ENCODE assay signal across 1 cellular context in the genomic region with DNA sequence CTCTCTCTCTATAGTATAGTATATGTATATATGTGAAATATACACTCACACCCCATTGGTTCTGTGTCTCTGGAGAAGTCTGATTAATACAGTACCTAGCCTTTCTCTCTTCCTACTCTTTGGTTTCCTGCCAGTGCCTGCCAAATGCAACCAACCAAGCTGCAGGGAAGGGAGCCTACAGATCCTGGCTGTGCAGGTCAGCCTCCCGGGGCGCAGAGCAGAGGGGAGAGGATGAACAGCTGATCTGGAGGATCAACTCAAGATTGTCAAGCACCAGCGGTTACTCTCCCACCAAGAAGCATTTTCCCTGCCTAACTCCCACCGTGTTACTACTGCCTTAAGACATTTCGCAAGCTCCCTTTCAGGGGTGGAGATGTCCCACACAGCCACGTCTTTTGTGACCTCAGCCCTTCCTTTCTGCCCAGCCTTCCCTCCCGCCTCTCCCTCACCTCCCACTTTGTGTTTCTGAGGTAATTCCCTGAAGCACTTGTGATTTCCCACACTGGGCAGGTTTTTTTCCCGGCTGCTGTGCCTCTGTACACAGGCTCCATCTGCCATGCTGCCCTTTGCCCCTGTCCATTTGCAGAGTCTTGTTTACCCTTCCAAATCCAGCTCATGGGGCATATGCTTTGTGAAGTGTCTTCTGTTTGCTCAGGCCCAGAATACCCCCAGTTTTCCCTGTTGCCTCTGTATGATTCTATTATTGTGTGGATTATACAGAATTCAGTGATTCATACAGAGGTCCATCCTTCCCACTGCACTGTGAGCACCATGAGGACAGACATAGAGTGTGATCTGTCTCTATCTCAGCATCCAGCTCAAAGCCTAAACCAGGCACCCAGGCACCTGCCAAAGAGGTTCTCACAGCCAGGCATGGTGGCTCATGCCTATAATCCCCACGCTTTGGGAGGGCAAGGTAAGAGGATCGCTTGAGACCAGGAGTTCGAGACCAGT.
TF ChIP-seq lines count a peak whose summit lies in the region.

No MANE protein-coding gene starts in this region.

TF ChIP-seq in HepG2, 621 proteins besides CTCF, POLR2A, EP300 and RAD21 (continued from another document and continues in another):
- TF ChIP-seq, protein P1, sequence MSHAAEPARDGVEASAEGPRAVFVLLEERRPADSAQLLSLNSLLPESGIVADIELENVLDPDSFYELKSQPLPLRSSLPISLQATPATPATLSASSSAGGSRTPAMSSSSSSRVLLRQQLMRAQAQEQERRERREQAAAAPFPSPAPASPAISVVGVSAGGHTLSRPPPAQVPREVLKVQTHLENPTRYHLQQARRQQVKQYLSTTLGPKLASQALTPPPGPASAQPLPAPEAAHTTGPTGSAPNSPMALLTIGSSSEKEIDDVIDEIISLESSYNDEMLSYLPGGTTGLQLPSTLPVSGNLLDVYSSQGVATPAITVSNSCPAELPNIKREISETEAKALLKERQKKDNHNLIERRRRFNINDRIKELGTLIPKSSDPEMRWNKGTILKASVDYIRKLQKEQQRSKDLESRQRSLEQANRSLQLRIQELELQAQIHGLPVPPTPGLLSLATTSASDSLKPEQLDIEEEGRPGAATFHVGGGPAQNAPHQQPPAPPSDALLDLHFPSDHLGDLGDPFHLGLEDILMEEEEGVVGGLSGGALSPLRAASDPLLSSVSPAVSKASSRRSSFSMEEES (CRISPR knock-in tag; IDR thresholded peaks at IDR 0.05), result peak; percentile 89
- TF ChIP-seq FOSL2 (CRISPR knock-in tag; IDR thresholded peaks at IDR 0.05) (peak; percentile 84), IKZF4 (CRISPR knock-in tag; IDR thresholded peaks at IDR 0.05; ENCODE audit: borderline replicate concordance, low read depth, not compliant biosample characterization) (peak; percentile 58), ZNF232 (CRISPR knock-in tag; IDR thresholded peaks at IDR 0.05; ENCODE audit: borderline replicate concordance) (peak; percentile 73; the same call in 1 of the 2 replicates), MEIS2 (CRISPR knock-in tag; IDR thresholded peaks at IDR 0.05) (peak; percentile 81), MYC (CRISPR knock-in tag; IDR thresholded peaks at IDR 0.05; ENCODE audit: borderline replicate concordance) (peak; percentile 48; the same call in 1 of the 2 replicates), MED13 (CRISPR knock-in tag; IDR thresholded peaks at IDR 0.05) (peak; percentile 38; the same call in 1 of the 2 replicates), ZNF782 (CRISPR knock-in tag; IDR thresholded peaks at IDR 0.05; ENCODE audit: borderline replicate concordance) (peak; percentile 37; the same call in 1 of the 2 replicates), FOXA3 (CRISPR knock-in tag; IDR thresholded peaks at IDR 0.05) (peak; percentile 99), HMG20B (CRISPR knock-in tag; conservative IDR thresholded peaks at IDR 0.05) (peak; percentile 78; the same call in 1 of the 2 replicates), ZNF550 (CRISPR knock-in tag; IDR thresholded peaks at IDR 0.05; ENCODE audit: borderline replicate concordance) (no peak), NRL (CRISPR knock-in tag; IDR thresholded peaks at IDR 0.05; ENCODE audit: borderline replicate concordance) (0 out of 2 replicates have a peak, but pooled peaks have one; percentile 42), NFRKB (IDR thresholded peaks at IDR 0.05) (no peak), HDAC2 (CRISPR knock-in tag; IDR thresholded peaks at IDR 0.05) (peak; percentile 88), ZNF337 (CRISPR knock-in tag; IDR thresholded peaks at IDR 0.05; ENCODE audit: borderline replicate concordance, low read depth) (peak; percentile 60; the same call in 1 of the 2 replicates), PAF1 (CRISPR knock-in tag; IDR thresholded peaks at IDR 0.05) (no peak), ZNF543 (CRISPR knock-in tag; IDR thresholded peaks at IDR 0.05) (peak; percentile 80; the same call in 1 of the 2 replicates), ZNF749 (CRISPR knock-in tag; IDR thresholded peaks at IDR 0.05; ENCODE audit: borderline replicate concordance) (no peak; the same call in 1 of the 2 replicates), TCF7 (IDR thresholded peaks at IDR 0.05; ENCODE audit: low read depth) (peak; percentile 62), NCOA2 (CRISPR knock-in tag; IDR thresholded peaks at IDR 0.05) (peak; percentile 97), ZNF34 (CRISPR knock-in tag; IDR thresholded peaks at IDR 0.05; ENCODE audit: borderline replicate concordance) (peak; percentile 94), CBX5 (CRISPR knock-in tag; IDR thresholded peaks at IDR 0.05; ENCODE audit: borderline replicate concordance) (peak; percentile 58; the same call in 1 of the 2 replicates), SYNCRIP (IDR thresholded peaks at IDR 0.05; ENCODE audit: insufficient read depth, low read depth, low read length) (no peak), SMARCC2 (IDR thresholded peaks at IDR 0.05) (no peak), ZNF468 (CRISPR knock-in tag; IDR thresholded peaks at IDR 0.05) (peak; percentile 60; the same call in 1 of the 2 replicates)
- TF ChIP-seq, protein P2, sequence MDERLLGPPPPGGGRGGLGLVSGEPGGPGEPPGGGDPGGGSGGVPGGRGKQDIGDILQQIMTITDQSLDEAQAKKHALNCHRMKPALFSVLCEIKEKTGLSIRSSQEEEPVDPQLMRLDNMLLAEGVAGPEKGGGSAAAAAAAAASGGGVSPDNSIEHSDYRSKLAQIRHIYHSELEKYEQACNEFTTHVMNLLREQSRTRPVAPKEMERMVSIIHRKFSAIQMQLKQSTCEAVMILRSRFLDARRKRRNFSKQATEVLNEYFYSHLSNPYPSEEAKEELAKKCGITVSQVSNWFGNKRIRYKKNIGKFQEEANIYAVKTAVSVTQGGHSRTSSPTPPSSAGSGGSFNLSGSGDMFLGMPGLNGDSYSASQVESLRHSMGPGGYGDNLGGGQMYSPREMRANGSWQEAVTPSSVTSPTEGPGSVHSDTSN (CRISPR knock-in tag; IDR thresholded peaks at IDR 0.05), result peak; percentile 50; the same call in 1 of the 2 replicates
- TF ChIP-seq, protein P3, sequence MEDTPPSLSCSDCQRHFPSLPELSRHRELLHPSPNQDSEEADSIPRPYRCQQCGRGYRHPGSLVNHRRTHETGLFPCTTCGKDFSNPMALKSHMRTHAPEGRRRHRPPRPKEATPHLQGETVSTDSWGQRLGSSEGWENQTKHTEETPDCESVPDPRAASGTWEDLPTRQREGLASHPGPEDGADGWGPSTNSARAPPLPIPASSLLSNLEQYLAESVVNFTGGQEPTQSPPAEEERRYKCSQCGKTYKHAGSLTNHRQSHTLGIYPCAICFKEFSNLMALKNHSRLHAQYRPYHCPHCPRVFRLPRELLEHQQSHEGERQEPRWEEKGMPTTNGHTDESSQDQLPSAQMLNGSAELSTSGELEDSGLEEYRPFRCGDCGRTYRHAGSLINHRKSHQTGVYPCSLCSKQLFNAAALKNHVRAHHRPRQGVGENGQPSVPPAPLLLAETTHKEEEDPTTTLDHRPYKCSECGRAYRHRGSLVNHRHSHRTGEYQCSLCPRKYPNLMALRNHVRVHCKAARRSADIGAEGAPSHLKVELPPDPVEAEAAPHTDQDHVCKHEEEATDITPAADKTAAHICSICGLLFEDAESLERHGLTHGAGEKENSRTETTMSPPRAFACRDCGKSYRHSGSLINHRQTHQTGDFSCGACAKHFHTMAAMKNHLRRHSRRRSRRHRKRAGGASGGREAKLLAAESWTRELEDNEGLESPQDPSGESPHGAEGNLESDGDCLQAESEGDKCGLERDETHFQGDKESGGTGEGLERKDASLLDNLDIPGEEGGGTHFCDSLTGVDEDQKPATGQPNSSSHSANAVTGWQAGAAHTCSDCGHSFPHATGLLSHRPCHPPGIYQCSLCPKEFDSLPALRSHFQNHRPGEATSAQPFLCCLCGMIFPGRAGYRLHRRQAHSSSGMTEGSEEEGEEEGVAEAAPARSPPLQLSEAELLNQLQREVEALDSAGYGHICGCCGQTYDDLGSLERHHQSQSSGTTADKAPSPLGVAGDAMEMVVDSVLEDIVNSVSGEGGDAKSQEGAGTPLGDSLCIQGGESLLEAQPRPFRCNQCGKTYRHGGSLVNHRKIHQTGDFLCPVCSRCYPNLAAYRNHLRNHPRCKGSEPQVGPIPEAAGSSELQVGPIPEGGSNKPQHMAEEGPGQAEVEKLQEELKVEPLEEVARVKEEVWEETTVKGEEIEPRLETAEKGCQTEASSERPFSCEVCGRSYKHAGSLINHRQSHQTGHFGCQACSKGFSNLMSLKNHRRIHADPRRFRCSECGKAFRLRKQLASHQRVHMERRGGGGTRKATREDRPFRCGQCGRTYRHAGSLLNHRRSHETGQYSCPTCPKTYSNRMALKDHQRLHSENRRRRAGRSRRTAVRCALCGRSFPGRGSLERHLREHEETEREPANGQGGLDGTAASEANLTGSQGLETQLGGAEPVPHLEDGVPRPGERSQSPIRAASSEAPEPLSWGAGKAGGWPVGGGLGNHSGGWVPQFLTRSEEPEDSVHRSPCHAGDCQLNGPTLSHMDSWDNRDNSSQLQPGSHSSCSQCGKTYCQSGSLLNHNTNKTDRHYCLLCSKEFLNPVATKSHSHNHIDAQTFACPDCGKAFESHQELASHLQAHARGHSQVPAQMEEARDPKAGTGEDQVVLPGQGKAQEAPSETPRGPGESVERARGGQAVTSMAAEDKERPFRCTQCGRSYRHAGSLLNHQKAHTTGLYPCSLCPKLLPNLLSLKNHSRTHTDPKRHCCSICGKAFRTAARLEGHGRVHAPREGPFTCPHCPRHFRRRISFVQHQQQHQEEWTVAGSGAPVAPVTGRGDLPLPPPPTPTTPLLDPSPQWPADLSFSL (CRISPR knock-in tag; IDR thresholded peaks at IDR 0.05), result peak; percentile 41; the same call in 1 of the 2 replicates
- TF ChIP-seq, protein P4, sequence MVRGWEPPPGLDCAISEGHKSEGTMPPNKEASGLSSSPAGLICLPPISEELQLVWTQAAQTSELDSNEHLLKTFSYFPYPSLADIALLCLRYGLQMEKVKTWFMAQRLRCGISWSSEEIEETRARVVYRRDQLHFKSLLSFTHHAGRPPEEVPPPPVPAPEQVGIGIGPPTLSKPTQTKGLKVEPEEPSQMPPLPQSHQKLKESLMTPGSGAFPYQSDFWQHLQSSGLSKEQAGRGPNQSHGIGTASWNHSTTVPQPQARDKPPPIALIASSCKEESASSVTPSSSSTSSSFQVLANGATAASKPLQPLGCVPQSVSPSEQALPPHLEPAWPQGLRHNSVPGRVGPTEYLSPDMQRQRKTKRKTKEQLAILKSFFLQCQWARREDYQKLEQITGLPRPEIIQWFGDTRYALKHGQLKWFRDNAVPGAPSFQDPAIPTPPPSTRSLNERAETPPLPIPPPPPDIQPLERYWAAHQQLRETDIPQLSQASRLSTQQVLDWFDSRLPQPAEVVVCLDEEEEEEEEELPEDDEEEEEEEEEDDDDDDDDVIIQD (CRISPR knock-in tag; IDR thresholded peaks at IDR 0.05; ENCODE audit: low read depth), result peak; percentile 85
- TF ChIP-seq, protein P5, sequence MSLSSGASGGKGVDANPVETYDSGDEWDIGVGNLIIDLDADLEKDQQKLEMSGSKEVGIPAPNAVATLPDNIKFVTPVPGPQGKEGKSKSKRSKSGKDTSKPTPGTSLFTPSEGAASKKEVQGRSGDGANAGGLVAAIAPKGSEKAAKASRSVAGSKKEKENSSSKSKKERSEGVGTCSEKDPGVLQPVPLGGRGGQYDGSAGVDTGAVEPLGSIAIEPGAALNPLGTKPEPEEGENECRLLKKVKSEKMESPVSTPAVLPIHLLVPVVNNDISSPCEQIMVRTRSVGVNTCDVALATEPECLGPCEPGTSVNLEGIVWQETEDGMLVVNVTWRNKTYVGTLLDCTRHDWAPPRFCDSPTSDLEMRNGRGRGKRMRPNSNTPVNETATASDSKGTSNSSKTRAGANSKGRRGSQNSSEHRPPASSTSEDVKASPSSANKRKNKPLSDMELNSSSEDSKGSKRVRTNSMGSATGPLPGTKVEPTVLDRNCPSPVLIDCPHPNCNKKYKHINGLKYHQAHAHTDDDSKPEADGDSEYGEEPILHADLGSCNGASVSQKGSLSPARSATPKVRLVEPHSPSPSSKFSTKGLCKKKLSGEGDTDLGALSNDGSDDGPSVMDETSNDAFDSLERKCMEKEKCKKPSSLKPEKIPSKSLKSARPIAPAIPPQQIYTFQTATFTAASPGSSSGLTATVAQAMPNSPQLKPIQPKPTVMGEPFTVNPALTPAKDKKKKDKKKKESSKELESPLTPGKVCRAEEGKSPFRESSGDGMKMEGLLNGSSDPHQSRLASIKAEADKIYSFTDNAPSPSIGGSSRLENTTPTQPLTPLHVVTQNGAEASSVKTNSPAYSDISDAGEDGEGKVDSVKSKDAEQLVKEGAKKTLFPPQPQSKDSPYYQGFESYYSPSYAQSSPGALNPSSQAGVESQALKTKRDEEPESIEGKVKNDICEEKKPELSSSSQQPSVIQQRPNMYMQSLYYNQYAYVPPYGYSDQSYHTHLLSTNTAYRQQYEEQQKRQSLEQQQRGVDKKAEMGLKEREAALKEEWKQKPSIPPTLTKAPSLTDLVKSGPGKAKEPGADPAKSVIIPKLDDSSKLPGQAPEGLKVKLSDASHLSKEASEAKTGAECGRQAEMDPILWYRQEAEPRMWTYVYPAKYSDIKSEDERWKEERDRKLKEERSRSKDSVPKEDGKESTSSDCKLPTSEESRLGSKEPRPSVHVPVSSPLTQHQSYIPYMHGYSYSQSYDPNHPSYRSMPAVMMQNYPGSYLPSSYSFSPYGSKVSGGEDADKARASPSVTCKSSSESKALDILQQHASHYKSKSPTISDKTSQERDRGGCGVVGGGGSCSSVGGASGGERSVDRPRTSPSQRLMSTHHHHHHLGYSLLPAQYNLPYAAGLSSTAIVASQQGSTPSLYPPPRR (CRISPR knock-in tag; IDR thresholded peaks at IDR 0.05; ENCODE audit: borderline replicate concordance), result peak; percentile 94
- TF ChIP-seq, protein P6, sequence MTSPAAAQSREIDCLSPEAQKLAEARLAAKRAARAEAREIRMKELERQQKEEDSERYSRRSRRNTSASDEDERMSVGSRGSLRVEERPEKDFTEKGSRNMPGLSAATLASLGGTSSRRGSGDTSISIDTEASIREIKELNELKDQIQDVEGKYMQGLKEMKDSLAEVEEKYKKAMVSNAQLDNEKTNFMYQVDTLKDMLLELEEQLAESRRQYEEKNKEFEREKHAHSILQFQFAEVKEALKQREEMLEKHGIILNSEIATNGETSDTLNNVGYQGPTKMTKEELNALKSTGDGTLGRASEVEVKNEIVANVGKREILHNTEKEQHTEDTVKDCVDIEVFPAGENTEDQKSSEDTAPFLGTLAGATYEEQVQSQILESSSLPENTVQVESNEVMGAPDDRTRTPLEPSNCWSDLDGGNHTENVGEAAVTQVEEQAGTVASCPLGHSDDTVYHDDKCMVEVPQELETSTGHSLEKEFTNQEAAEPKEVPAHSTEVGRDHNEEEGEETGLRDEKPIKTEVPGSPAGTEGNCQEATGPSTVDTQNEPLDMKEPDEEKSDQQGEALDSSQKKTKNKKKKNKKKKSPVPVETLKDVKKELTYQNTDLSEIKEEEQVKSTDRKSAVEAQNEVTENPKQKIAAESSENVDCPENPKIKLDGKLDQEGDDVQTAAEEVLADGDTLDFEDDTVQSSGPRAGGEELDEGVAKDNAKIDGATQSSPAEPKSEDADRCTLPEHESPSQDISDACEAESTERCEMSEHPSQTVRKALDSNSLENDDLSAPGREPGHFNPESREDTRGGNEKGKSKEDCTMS (CRISPR knock-in tag; conservative IDR thresholded peaks at IDR 0.05), result no peak
- TF ChIP-seq, protein P7, sequence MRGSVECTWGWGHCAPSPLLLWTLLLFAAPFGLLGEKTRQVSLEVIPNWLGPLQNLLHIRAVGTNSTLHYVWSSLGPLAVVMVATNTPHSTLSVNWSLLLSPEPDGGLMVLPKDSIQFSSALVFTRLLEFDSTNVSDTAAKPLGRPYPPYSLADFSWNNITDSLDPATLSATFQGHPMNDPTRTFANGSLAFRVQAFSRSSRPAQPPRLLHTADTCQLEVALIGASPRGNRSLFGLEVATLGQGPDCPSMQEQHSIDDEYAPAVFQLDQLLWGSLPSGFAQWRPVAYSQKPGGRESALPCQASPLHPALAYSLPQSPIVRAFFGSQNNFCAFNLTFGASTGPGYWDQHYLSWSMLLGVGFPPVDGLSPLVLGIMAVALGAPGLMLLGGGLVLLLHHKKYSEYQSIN (CRISPR knock-in tag; IDR thresholded peaks at IDR 0.05; ENCODE audit: borderline replicate concordance), result no peak
